ENCODE assay signal across 14 cellular contexts in genomic region chr3:9800529-9800928, GRCh38. TPM values are rescaled to one million over a fixed set of nuclear protein-coding genes. Genes with fewer than 3 reads are reported as not detected.
A peak's percentile ranks its signal among the peaks of the same experiment; 100 is the strongest.
DNase-seq lines count a peak whose midpoint lies in the region; ATAC-seq, FAIRE-seq and TF ChIP-seq lines count a peak whose summit lies in the region.
"Had no signal": no experiment of that assay in that cellular context is flagged by ENCODE, and none has a peak within 500 bp of the region (broad histone marks: within the 10 kb centered on the region; RNA-seq: fewer than 3 reads in every experiment).

No MANE protein-coding gene starts in this region.

- no peak overlapping the region for H3K56ac ChIP-seq in IMR-90 (ENCODE audit: extremely low read depth, insufficient read depth, low read length)

- H3K4me3 Mint-ChIP-seq in nephron: no peak overlapping the region
- no peak overlapping the region for H3K4me3 Mint-ChIP-seq in CD8-positive, alpha-beta memory T cell
- H3K4me3 Mint-ChIP-seq: activated T-cell treated with anti-CD3 and anti-CD28 coated beads, Interleukin-2, amount 50 U/mL, for 4 hours had no signal

- no peak overlapping the region for H2AK9ac ChIP-seq in IMR-90 (replicated peaks; ENCODE audit: low read depth, low read length, poor library complexity)

- no peak overlapping the region for H3K14ac ChIP-seq in IMR-90 (replicated peaks; ENCODE audit: low read depth, low read length)

- H3K4me2 ChIP-seq in IMR-90 (ENCODE audit: low read depth, low read length): no peak overlapping the region

- ATAC-seq in IMR-90 (ENCODE audit: low read depth) (no peak), sciatic nerve (no peak)
- ATAC-seq: activated T-cell treated with anti-CD3 and anti-CD28 coated beads, Interleukin-2, amount 50 U/mL, for 4 hours; Right ventricle myocardium inferior had no signal

- H2AK5ac ChIP-seq in IMR-90 (ENCODE audit: low read depth, low read length): no peak overlapping the region

- H3K27ac Mint-ChIP-seq in nephron: no peak overlapping the region
- H3K27ac Mint-ChIP-seq in CD8-positive, alpha-beta memory T cell: no peak overlapping the region

- H3K9me3 Mint-ChIP-seq in nephron: no peaks in the 10 kb centered on the region
- H3K9me3 Mint-ChIP-seq in CD8-positive, alpha-beta memory T cell: no peaks in the 10 kb centered on the region
- H3K9me3 Mint-ChIP-seq: activated T-cell treated with anti-CD3 and anti-CD28 coated beads, Interleukin-2, amount 50 U/mL, for 4 hours had no signal

- in situ Hi-C loops in IMR-90 (cut with MboI; ENCODE audit: low sequenced_read_pairs): no loop called here

- H2BK5ac ChIP-seq in IMR-90 (ENCODE audit: low read depth, low read length, poor library complexity, severe bottlenecking): no peak overlapping the region

- DNase-seq in GM10248 (ENCODE audit: extremely low spot score) (no peak), IMR-90 (no peak), bronchial epithelial cell (ENCODE audit: low read depth) (no peak), MV-4-11 (lab: John Stamatoyannopoulos, UW) (no peak), COLO829 (ENCODE audit: low spot score) (no peak), sciatic nerve (ENCODE audit: low spot score) (no peak)
- DNase-seq in CD8-positive, alpha-beta memory T cell: no peak
- DNase-seq: activated T-cell treated with anti-CD3 and anti-CD28 coated beads, Interleukin-2, amount 50 U/mL, for 4 hours; NCI-H1105; NCI-H510A treated with DMSO at 0.1 percent for 48 hours had no signal

- H3K4me3 ChIP-seq in IMR-90 (ENCODE audit: insufficient read depth, low read depth, low read length) (no peak overlapping the region), bronchial epithelial cell (ENCODE audit: low read depth, low read length) (no peak overlapping the region)
- H3K4me3 ChIP-seq in CD8-positive, alpha-beta memory T cell (ENCODE audit: low read length): no peak overlapping the region
- H3K4me3 ChIP-seq: thoracic aorta had no signal

- POLR2A ChIA-PET in GM10248 (lab: Yijun Ruan, JAX): no interaction called here
- POLR2A ChIA-PET in IMR-90 (lab: Charles Lee; ENCODE audit: unreplicated experiment): no interaction called here
- POLR2A ChIA-PET in CD8-positive, alpha-beta memory T cell (lab: Charles Lee): interaction anchor here (0.7 to 1.4 kb wide), 2 partner anchors 9 to 177 kb away, joined by 6 to 9 read pairs; partner anchors contain the start of gene TTLL3

- H3K9me3 ChIP-seq in IMR-90 (ENCODE audit: control insufficient read depth, insufficient read depth, low read length): no peaks in the 10 kb centered on the region
- H3K9me3 ChIP-seq in CD8-positive, alpha-beta memory T cell (ENCODE audit: low read length): no peaks in the 10 kb centered on the region
- H3K9me3 ChIP-seq: thoracic aorta had no signal

- intact Hi-C loops in IMR-90 (cut with micrococcal nuclease) (no loop called here), sciatic nerve (cut with DNase I) (no loop called here)

- CTCF ChIA-PET in GM10248 (lab: Yijun Ruan, JAX) (no interaction called here), IMR-90 (lab: Yijun Ruan, JAX) (no interaction called here)
- CTCF ChIA-PET in CD8-positive, alpha-beta memory T cell (lab: Charles Lee): interaction anchor here (1.4 kb wide), 1 partner anchor 146 kb away, joined by 3 read pairs; no protein-coding TSS in a partner anchor

- H4K20me1 ChIP-seq in IMR-90 (ENCODE audit: insufficient read depth, low read length): peaks cover 35% of the 10 kb centered on the region; the same call in 1 of the 2 replicates

- H3K4ac ChIP-seq in IMR-90 (ENCODE audit: low read depth, low read length): no peak overlapping the region

- H3K9me1 ChIP-seq in IMR-90 (ENCODE audit: insufficient read depth, low read length): peaks cover 9% of the 10 kb centered on the region

- no peaks in the 10 kb centered on the region for H3K27me3 Mint-ChIP-seq in nephron (ENCODE audit: low read depth)
- H3K27me3 Mint-ChIP-seq in CD8-positive, alpha-beta memory T cell: no peaks in the 10 kb centered on the region

- H3K9ac ChIP-seq in IMR-90 (ENCODE audit: low read depth, low read length): no peak overlapping the region

- no TSS peak for BruUV-seq in IMR-90 (replicated peaks; lab: Mats Ljungman, UMichigan)

- no peak overlapping the region for H4K8ac ChIP-seq in IMR-90 (ENCODE audit: low read depth in 2 of 2, low read length in 2 of 2)

- H3K27me3 ChIP-seq in IMR-90 (ENCODE audit: control insufficient read depth, insufficient read depth, low read length) (no peaks in the 10 kb centered on the region), bronchial epithelial cell (ENCODE audit: control insufficient read depth, insufficient read depth, low read length) (no peaks in the 10 kb centered on the region)
- no peaks in the 10 kb centered on the region for H3K27me3 ChIP-seq in CD8-positive, alpha-beta memory T cell (ENCODE audit: insufficient read depth, low read length, poor library complexity, severe bottlenecking)

- no peak for TF ChIP-seq POLR2A in IMR-90 (IDR thresholded peaks at IDR 0.05; ENCODE audit: low read depth, low read length)

- H2BK20ac ChIP-seq in IMR-90 (ENCODE audit: low read depth, low read length): no peak overlapping the region

- peaks cover 35 to 57% of the 10 kb centered on the region in 2 experiments for H3K79me1 ChIP-seq in IMR-90 (ENCODE audit: low read depth in 1 of 2, low read length in 2 of 2)

- TF ChIP-seq RAD21 in IMR-90 (IDR thresholded peaks at IDR 0.05; ENCODE audit: low read length): no peak

- peaks cover 8% of the 10 kb centered on the region for H3K4me1 ChIP-seq in IMR-90 (ENCODE audit: control insufficient read depth, insufficient read depth, low read length)
- peaks cover 10% of the 10 kb centered on the region for H3K4me1 ChIP-seq in CD8-positive, alpha-beta memory T cell (ENCODE audit: insufficient read depth, low read length)

- TF ChIP-seq CTCF in GM10248 (IDR thresholded peaks at IDR 0.05; ENCODE audit: control extremely low read depth, extremely low read depth, low read depth, missing control alignments) (peak; percentile 16), IMR-90 (conservative IDR thresholded peaks at IDR 0.05; ENCODE audit: low read depth, low read length) (peak; percentile 18; the same call in 1 of the 2 replicates), bronchial epithelial cell (IDR thresholded peaks at IDR 0.05; ENCODE audit: insufficient read depth, low read length, severe bottlenecking) (peak; percentile 27), nephron (IDR thresholded peaks at IDR 0.05; ENCODE audit: unreplicated experiment in 3 of 3) (peak; percentile 8 to 24 (median 14))

- no peak overlapping the region for H2AFZ ChIP-seq in IMR-90 (replicated peaks; ENCODE audit: low read length, poor library complexity)

- no peak overlapping the region for H4K91ac ChIP-seq in IMR-90 (ENCODE audit: insufficient read depth, low read depth, low read length)

- dilution Hi-C loops in IMR-90 (cut with HindIII; ENCODE audit: low sequenced_read_pairs, unreplicated experiment): no loop called here

- H2BK120ac ChIP-seq in IMR-90 (ENCODE audit: low read depth, low read length): no peak overlapping the region

- H3K23ac ChIP-seq in IMR-90 (ENCODE audit: low read depth, low read length): no peak overlapping the region

- no CpG with 5 or more reads among the region's 5 CpGs for WGBS in IMR-90 (ENCODE audit: extremely low coverage in 2 of 2, insufficient read length in 1 of 2), 2 experiments

- no peak overlapping the region for H4K5ac ChIP-seq in IMR-90 (ENCODE audit: low read depth, low read length)

- no peak overlapping the region for H2BK15ac ChIP-seq in IMR-90 (ENCODE audit: low read depth, low read length)

- H3K27ac ChIP-seq in IMR-90 (ENCODE audit: insufficient read depth, low read length): no peak overlapping the region
- H3K27ac ChIP-seq in CD8-positive, alpha-beta memory T cell (ENCODE audit: low read depth, low read length): no peak overlapping the region
- H3K27ac ChIP-seq: thoracic aorta had no signal

- no peak for FAIRE-seq in bronchial epithelial cell (lab: Jason Lieb, UNC)
- FAIRE-seq: GM18507 had no signal

- H3K18ac ChIP-seq in IMR-90 (ENCODE audit: low read depth, low read length): no peak overlapping the region

- H3K36me3 ChIP-seq in IMR-90 (ENCODE audit: control insufficient read depth, insufficient read depth, low read length) (peaks cover 68% of the 10 kb centered on the region), bronchial epithelial cell (ENCODE audit: control insufficient read depth, insufficient read depth, low read length) (peaks cover 38% of the 10 kb centered on the region)
- H3K36me3 ChIP-seq in CD8-positive, alpha-beta memory T cell (ENCODE audit: insufficient read depth, low read length): peaks cover 73% of the 10 kb centered on the region

- H3K36me3 Mint-ChIP-seq in nephron (ENCODE audit: low read depth): peaks cover 68% of the 10 kb centered on the region
- peaks cover 11 to 83% (median 21%) of the 10 kb centered on the region in 3 donors for H3K36me3 Mint-ChIP-seq in CD8-positive, alpha-beta memory T cell

- H3K4me1 Mint-ChIP-seq in nephron: peaks cover under 1% of the 10 kb centered on the region
- H3K4me1 Mint-ChIP-seq in CD8-positive, alpha-beta memory T cell: peaks cover 26 to 43% (median 34%) of the 10 kb centered on the region in 3 donors

RNA-seq across cellular contexts. Expression of gene ARPC4, which starts 7.6 kb away (rescaled TPM):
- total RNA-seq in IMR-90 (2012; rRNA removed) (383 and 405 TPM in 2 replicates), bronchial epithelial cell (192 and 204 TPM in 2 replicates), sciatic nerve (117 TPM)
- 160 and 188 TPM in 2 replicates for polyA plus RNA-seq in IMR-90 (2012; rRNA removed)
- 123 and 177 TPM in 2 replicates for polyA plus RNA-seq in IMR-90 (2012; cell fraction: cytosol; rRNA removed)
- 64.3 and 102 TPM in 2 replicates for polyA plus RNA-seq in IMR-90 (2012; cell fraction: nucleus; rRNA removed; ENCODE audit: low replicate concordance)
- total RNA-seq in CD8-positive, alpha-beta memory T cell: 100 to 1,000 TPM; 309 to 319 TPM
- polyA plus RNA-seq in CD8-positive, alpha-beta memory T cell: 277 TPM

RNA-seq across cellular contexts. Expression of gene TADA3, which starts 8.3 kb away (rescaled TPM):
- total RNA-seq in IMR-90 (2012; rRNA removed): 69.7 and 83.0 TPM in 2 replicates
- 68.0 and 69.7 TPM in 2 replicates for polyA plus RNA-seq in IMR-90 (2012; rRNA removed)
- 67.8 and 79.3 TPM in 2 replicates for polyA plus RNA-seq in IMR-90 (2012; cell fraction: cytosol; rRNA removed)
- 37.7 and 38.4 TPM in 2 replicates for polyA plus RNA-seq in IMR-90 (2012; cell fraction: nucleus; rRNA removed; ENCODE audit: low replicate concordance)
- total RNA-seq in bronchial epithelial cell: 46.9 and 78.5 TPM in 2 replicates
- 43.1 TPM for total RNA-seq in sciatic nerve
- total RNA-seq in CD8-positive, alpha-beta memory T cell: 10 to 100 TPM; 57.0 to 58.8 TPM
- 64.4 TPM for polyA plus RNA-seq in CD8-positive, alpha-beta memory T cell

RNA-seq across cellular contexts. Expression of gene TTLL3, which starts 9.5 kb away (rescaled TPM):
- total RNA-seq in IMR-90 (2012; rRNA removed) (5.8 and 6.8 TPM in 2 replicates), bronchial epithelial cell (11.3 and 17.3 TPM in 2 replicates), sciatic nerve (113 TPM)
- 37.4 and 43.4 TPM in 2 replicates for polyA plus RNA-seq in IMR-90 (2012; rRNA removed)
- 11.2 TPM in 2 replicates for polyA plus RNA-seq in IMR-90 (2012; cell fraction: cytosol; rRNA removed)
- 411 and 417 TPM in 2 replicates for polyA plus RNA-seq in IMR-90 (2012; cell fraction: nucleus; rRNA removed; ENCODE audit: low replicate concordance)
- total RNA-seq in CD8-positive, alpha-beta memory T cell: 10 to 100 TPM; 18.8 to 19.1 TPM
- polyA plus RNA-seq in CD8-positive, alpha-beta memory T cell: 3.8 TPM

RNA-seq across cellular contexts. Expression of gene CAMK1, which starts 30.8 kb away (rescaled TPM):
- total RNA-seq in IMR-90 (2012; rRNA removed): 28.9 and 33.3 TPM in 2 replicates
- 36.4 and 41.2 TPM in 2 replicates for polyA plus RNA-seq in IMR-90 (2012; rRNA removed)
- polyA plus RNA-seq in IMR-90 (2012; cell fraction: cytosol; rRNA removed): 41.3 and 45.9 TPM in 2 replicates
- 22.2 and 41.7 TPM in 2 replicates for polyA plus RNA-seq in IMR-90 (2012; cell fraction: nucleus; rRNA removed; ENCODE audit: low replicate concordance)
- 18.2 and 36.4 TPM in 2 replicates for total RNA-seq in bronchial epithelial cell
- total RNA-seq in sciatic nerve: 26.9 TPM
- 10 to 100 TPM; 27.0 to 27.4 TPM for total RNA-seq in CD8-positive, alpha-beta memory T cell
- 2.9 TPM for polyA plus RNA-seq in CD8-positive, alpha-beta memory T cell

RNA-seq across cellular contexts. Expression of gene RPUSD3, which starts 43.3 kb away (rescaled TPM):
- total RNA-seq in IMR-90 (2012; rRNA removed) (30.3 and 30.8 TPM in 2 replicates), bronchial epithelial cell (34.5 and 36.2 TPM in 2 replicates), sciatic nerve (29.6 TPM)
- 49.4 and 53.0 TPM in 2 replicates for polyA plus RNA-seq in IMR-90 (2012; rRNA removed)
- polyA plus RNA-seq in IMR-90 (2012; cell fraction: cytosol; rRNA removed): 28.1 and 48.8 TPM in 2 replicates
- polyA plus RNA-seq in IMR-90 (2012; cell fraction: nucleus; rRNA removed; ENCODE audit: low replicate concordance): 30.5 and 49.8 TPM in 2 replicates
- 10 to 100 TPM; 74.3 to 77.6 TPM for total RNA-seq in CD8-positive, alpha-beta memory T cell
- 51.8 TPM for polyA plus RNA-seq in CD8-positive, alpha-beta memory T cell
